20 cellular contexts compared by ENCODE assay signal in genomic region chr14:91501951-91502930, GRCh38. TPM values are rescaled to one million over a fixed set of nuclear protein-coding genes. Genes with fewer than 3 reads are reported as not detected.
DNase-seq lines count a peak whose midpoint lies in the region; ATAC-seq, FAIRE-seq and TF ChIP-seq lines count a peak whose summit lies in the region.
"Had no signal": no experiment of that assay in that cellular context is flagged by ENCODE, and none has a peak within 500 bp of the region (broad histone marks: within the 10 kb centered on the region; RNA-seq: fewer than 3 reads in every experiment).

No MANE protein-coding gene starts in this region.

- no peaks in the 10 kb centered on the region for H3K27me3 ChIP-seq in CD4-positive, CD25-positive, alpha-beta regulatory T cell (ENCODE audit: control insufficient read depth, insufficient read depth, low read length)
- H3K27me3 ChIP-seq in DOHH2 (ENCODE audit: control insufficient read depth, low read length) (no peaks in the 10 kb centered on the region), astrocyte (ENCODE audit: insufficient read depth, low read length) (no peaks in the 10 kb centered on the region)

- H3K4me1 Mint-ChIP-seq in CD4-positive, CD25-positive, alpha-beta regulatory T cell = peaks cover 34 to 89% (median 61%) of the 10 kb centered on the region in 4 donors
- peaks cover 11% of the 10 kb centered on the region for H3K4me1 Mint-ChIP-seq in astrocyte (ENCODE audit: low read depth, unreplicated experiment)
- peaks cover 39 to 90% (median 56%) of the 10 kb centered on the region in 3 donors for H3K4me1 Mint-ChIP-seq in naive B cell

- H3K27ac Mint-ChIP-seq in CD4-positive, CD25-positive, alpha-beta regulatory T cell = peak overlapping the region in 2 of 3 donors; percentile 36 to 63
- no peak overlapping the region for H3K27ac Mint-ChIP-seq in astrocyte (ENCODE audit: unreplicated experiment)
- peak overlapping the region in 4 of 6 donors; percentile 18 to 54 (median 40) for H3K27ac Mint-ChIP-seq in naive B cell
- H3K27ac Mint-ChIP-seq: CD8-positive, alpha-beta T cell had no signal

- H2AFZ ChIP-seq in astrocyte (ENCODE audit: low read depth, low read length) = no peak overlapping the region

- H3K27me3 Mint-ChIP-seq in CD4-positive, CD25-positive, alpha-beta regulatory T cell = no peaks in the 10 kb centered on the region
- H3K27me3 Mint-ChIP-seq in astrocyte (ENCODE audit: low read depth, unreplicated experiment) = no peaks in the 10 kb centered on the region
- H3K27me3 Mint-ChIP-seq in naive B cell = no peaks in the 10 kb centered on the region
- H3K27me3 Mint-ChIP-seq: IgD-negative memory B cell had no signal

- peaks cover 38% of the 10 kb centered on the region for H3K36me3 Mint-ChIP-seq in CD4-positive, CD25-positive, alpha-beta regulatory T cell
- H3K36me3 Mint-ChIP-seq in astrocyte (ENCODE audit: low read depth, unreplicated experiment) (no peaks in the 10 kb centered on the region), naive B cell (peaks cover 7 to 8% of the 10 kb centered on the region in 2 donors)

- H3K4me2 ChIP-seq in DOHH2 (ENCODE audit: low read length) (peak overlapping the region; percentile 17; the same call in 1 of the 2 replicates), astrocyte (ENCODE audit: low read length) (peak overlapping the region; percentile 36)

- H3K4me3 ChIP-seq in CD4-positive, CD25-positive, alpha-beta regulatory T cell (ENCODE audit: low read depth, low read length) = peak overlapping the region; percentile 26
- H3K4me3 ChIP-seq in DOHH2 (ENCODE audit: low read length) (no peak overlapping the region), astrocyte (ENCODE audit: insufficient read depth, low read depth, low read length) (no peak overlapping the region)

- no peaks in the 10 kb centered on the region for H3K9me2 ChIP-seq in DOHH2 (replicated peaks; ENCODE audit: control insufficient read depth, low read length)

- no peak for ATAC-seq in CD4-positive, CD25-positive, alpha-beta regulatory T cell (ENCODE audit: low read depth in 2 of 2)
- no peak for ATAC-seq in naive B cell (ENCODE audit: low read depth in 2 of 2)
- no peak for ATAC-seq in GM21576 (IDR thresholded peaks at IDR 0.05; ENCODE audit: unreplicated experiment)
- no peak for ATAC-seq in HG03442 (IDR thresholded peaks at IDR 0.05; ENCODE audit: unreplicated experiment)
- ATAC-seq: CD8-positive, alpha-beta T cell; left ventricle myocardium superior; right cardiac atrium had no signal

- no peaks in the 10 kb centered on the region for H3K9me3 ChIP-seq in CD4-positive, CD25-positive, alpha-beta regulatory T cell (ENCODE audit: control insufficient read depth in 2 of 2, low read length in 2 of 2)
- H3K9me3 ChIP-seq in DOHH2 (ENCODE audit: control insufficient read depth, insufficient read depth, low read length) (no peaks in the 10 kb centered on the region), astrocyte (ENCODE audit: insufficient read depth, low read depth, low read length) (no peaks in the 10 kb centered on the region)

- FAIRE-seq in astrocyte (lab: Jason Lieb, UNC) = no peak

- DNase-seq in CD4-positive, CD25-positive, alpha-beta regulatory T cell = no peak
- DNase-seq in astrocyte (ENCODE audit: low read depth) (no peak), naive B cell (no peak), mesenteric fat pad (ENCODE audit: low spot score) (no peak)
- DNase-seq: caudate nucleus; CD8-positive, alpha-beta T cell; DMS153; GDM1; H9; head of caudate nucleus; left ventricle myocardium superior; NCI-H2081; right cardiac atrium; SHP77; substantia nigra; SW 1271 had no signal

- no peak overlapping the region for H3K9ac ChIP-seq in astrocyte (ENCODE audit: low read length)

- H3K4me1 ChIP-seq in CD4-positive, CD25-positive, alpha-beta regulatory T cell (ENCODE audit: control insufficient read depth, insufficient read depth, low read length, poor library complexity, severe bottlenecking) = peaks cover 64% of the 10 kb centered on the region
- H3K4me1 ChIP-seq in DOHH2 (ENCODE audit: control insufficient read depth, low read length) (peaks cover 91% of the 10 kb centered on the region), astrocyte (ENCODE audit: insufficient read depth, low read length) (no peaks in the 10 kb centered on the region)

- TF ChIP-seq CTCF in DOHH2 (IDR thresholded peaks at IDR 0.05; ENCODE audit: low read depth, low read length, poor library complexity, severe bottlenecking) = no peak
- TF ChIP-seq CTCF in astrocyte (IDR thresholded peaks at IDR 0.05; ENCODE audit: insufficient read depth, low read depth, low read length) = no peak

- H3K9me3 Mint-ChIP-seq in CD4-positive, CD25-positive, alpha-beta regulatory T cell = no peaks in the 10 kb centered on the region
- H3K9me3 Mint-ChIP-seq in astrocyte (ENCODE audit: unreplicated experiment) = no peaks in the 10 kb centered on the region
- H3K9me3 Mint-ChIP-seq in naive B cell = no peaks in the 10 kb centered on the region
- H3K9me3 Mint-ChIP-seq: CD8-positive, alpha-beta T cell; H9; IgD-negative memory B cell had no signal

- peaks cover 52% of the 10 kb centered on the region for H3K36me3 ChIP-seq in CD4-positive, CD25-positive, alpha-beta regulatory T cell (ENCODE audit: control insufficient read depth, insufficient read depth, low read length)
- H3K36me3 ChIP-seq in DOHH2 (ENCODE audit: control insufficient read depth, low read length) (peaks cover 79% of the 10 kb centered on the region), astrocyte (ENCODE audit: insufficient read depth, low read length) (peaks cover 10% of the 10 kb centered on the region)

- H3F3A ChIP-seq in DOHH2 (ENCODE audit: control insufficient read depth, insufficient read depth) = peaks cover 4% of the 10 kb centered on the region; the same call in 1 of the 2 replicates

- peak overlapping the region; percentile 0 to 48 (median 38) for H3K4me3 Mint-ChIP-seq in CD4-positive, CD25-positive, alpha-beta regulatory T cell
- no peak overlapping the region for H3K4me3 Mint-ChIP-seq in astrocyte (ENCODE audit: unreplicated experiment)
- peak overlapping the region in 1 of 8 donors; percentile 37 for H3K4me3 Mint-ChIP-seq in naive B cell
- H3K4me3 Mint-ChIP-seq: H9 had no signal

- H3K79me2 ChIP-seq in DOHH2 (ENCODE audit: control insufficient read depth, low read length) (peaks cover 99% of the 10 kb centered on the region), astrocyte (ENCODE audit: insufficient read depth, low read length) (peaks cover 97% of the 10 kb centered on the region)

- H3K27ac ChIP-seq in CD4-positive, CD25-positive, alpha-beta regulatory T cell (ENCODE audit: insufficient read depth, low read length, poor library complexity, severe bottlenecking) = no peak overlapping the region
- H3K27ac ChIP-seq in DOHH2 (ENCODE audit: low read depth, low read length) (peak overlapping the region; percentile 27), astrocyte (ENCODE audit: low read depth, low read length) (no peak overlapping the region)

- H4K20me1 ChIP-seq in DOHH2 (ENCODE audit: control insufficient read depth, insufficient read depth, low read depth, low read length) (peaks cover 32% of the 10 kb centered on the region), astrocyte (ENCODE audit: insufficient read depth, low read length) (peaks cover 96% of the 10 kb centered on the region)

RNA-seq across cellular contexts. Expression of gene PPP4R3A, which starts 7.9 kb away (rescaled TPM):
- total RNA-seq in CD4-positive, CD25-positive, alpha-beta regulatory T cell = 239 TPM
- 100 to 1,000 TPM in 2 of 4 donors, 10 to 100 TPM in 2; 94.9 to 108 (median 101) TPM for polyA plus RNA-seq in CD4-positive, CD25-positive, alpha-beta regulatory T cell
- total RNA-seq in astrocyte (79.5 and 80.7 TPM in 2 replicates), mesenteric fat pad (64.4 TPM)
- 100 to 1,000 TPM; 101 to 213 (median 115) TPM for polyA plus RNA-seq in naive B cell (ENCODE audit: low read depth in 6 of 6)
